Comparison of ENCODE assay signal across 8 cellular contexts in genomic region chr1:59971464-59971911, GRCh38. TPM values are rescaled to one million over a fixed set of nuclear protein-coding genes. Genes with fewer than 3 reads are reported as not detected.
DNase-seq lines count a peak whose midpoint lies in the region; ATAC-seq, FAIRE-seq and TF ChIP-seq lines count a peak whose summit lies in the region.

No MANE protein-coding gene starts in this region.

- H3K9me3 ChIP-seq in CD4-positive, alpha-beta T cell (ENCODE audit: control insufficient read depth, low read length) = no peaks in the 10 kb centered on the region
- no peaks in the 10 kb centered on the region for H3K9me3 ChIP-seq in PC-9 (ENCODE audit: insufficient read depth, low read depth)
- H3K9me3 ChIP-seq in pancreas = no peaks in the 10 kb centered on the region

- H3K27ac ChIP-seq in CD4-positive, alpha-beta T cell (ENCODE audit: low read depth, low read length) = no peak overlapping the region
- no peak overlapping the region for H3K27ac ChIP-seq in PC-9
- no peak overlapping the region for H3K27ac ChIP-seq in pancreas

- no peaks in the 10 kb centered on the region for H3K36me3 ChIP-seq in PC-9 (ENCODE audit: low read depth)
- H3K36me3 ChIP-seq in pancreas = no peaks in the 10 kb centered on the region

- ATAC-seq in CD4-positive, alpha-beta T cell (ENCODE audit: poor library complexity) = no peak
- ATAC-seq in pancreas (peak; percentile 81 to 87 (median 85)), HG02884 (IDR thresholded peaks at IDR 0.05; ENCODE audit: unreplicated experiment) (no peak)

- intact Hi-C loops in CD4-positive, alpha-beta T cell (cut with DNase I, micrococcal nuclease) = loop anchor here (5.0 to 10.0 kb wide), 4 partner anchors 1071 to 1613 kb away; no protein-coding TSS in a partner anchor
- intact Hi-C loops in PC-9 (cut with micrococcal nuclease; ENCODE audit: unreplicated experiment) = loop anchor here (2.0 to 10.0 kb wide), 6 partner anchors 313 to 1881 kb away; no protein-coding TSS in a partner anchor
- intact Hi-C loops in activated naive CD4-positive, alpha-beta T cell treated with anti-CD3 and anti-CD28 coated beads for 36 hours (cut with micrococcal nuclease) = loop anchor here (1.0 to 10.0 kb wide), 5 partner anchors 173 to 1613 kb away; no protein-coding TSS in a partner anchor
- intact Hi-C loops in head of caudate nucleus (cut with DNase I) = loop anchor here (10.0 kb wide), 2 partner anchors 1073 to 1883 kb away; no protein-coding TSS in a partner anchor
- intact Hi-C loops in pancreas (cut with DNase I) = loop anchor here in 1 of 3 donors (10.0 kb wide), 1 partner anchor 1073 kb away; no protein-coding TSS in a partner anchor

- H3K4me3 ChIP-seq in PC-9 (no peak overlapping the region), pancreas (no peak overlapping the region)

- H3K9me3 Mint-ChIP-seq in CD4-positive, alpha-beta T cell = no peaks in the 10 kb centered on the region
- H3K9me3 Mint-ChIP-seq in activated naive CD4-positive, alpha-beta T cell treated with anti-CD3 and anti-CD28 coated beads for 36 hours = no peaks in the 10 kb centered on the region

- H3K4me1 ChIP-seq in PC-9 (replicated peaks; ENCODE audit: insufficient read depth) = no peaks in the 10 kb centered on the region
- peaks cover 0 to 15% (median 8%) of the 10 kb centered on the region in 3 donors for H3K4me1 ChIP-seq in pancreas

- CTCF ChIA-PET in CD4-positive, alpha-beta T cell (lab: Charles Lee) = interaction anchor here (0.6 to 1.3 kb wide), 3 partner anchors 10 to 1480 kb away, joined by 3 read pairs; no protein-coding TSS in a partner anchor
- CTCF ChIA-PET in PC-9 (lab: Charles Lee) = interaction anchor here (0.6 to 0.7 kb wide), 3 partner anchors 10 to 1882 kb away, joined by 3 to 4 read pairs (median 3); no protein-coding TSS in a partner anchor
- CTCF ChIA-PET in activated naive CD4-positive, alpha-beta T cell treated with anti-CD3 and anti-CD28 coated beads for 36 hours (lab: Charles Lee) = interaction anchor here (0.5 to 2.5 kb wide), 27 partner anchors 9 to 1697 kb away, joined by 3 to 16 read pairs (median 3); no protein-coding TSS in a partner anchor

- no peaks in the 10 kb centered on the region for H3K36me3 Mint-ChIP-seq in CD4-positive, alpha-beta T cell (ENCODE audit: low read depth)
- no peaks in the 10 kb centered on the region for H3K36me3 Mint-ChIP-seq in activated naive CD4-positive, alpha-beta T cell treated with anti-CD3 and anti-CD28 coated beads for 36 hours (ENCODE audit: low read depth)

- 9 to 10% methylated on average over 19 of the region's 19 CpGs for WGBS in pancreas, 2 donors

- peaks cover 14% of the 10 kb centered on the region for H3K27me3 ChIP-seq in CD4-positive, alpha-beta T cell (ENCODE audit: control insufficient read depth, insufficient read depth, low read length)
- H3K27me3 ChIP-seq in PC-9 (ENCODE audit: insufficient read depth, low read depth) (0 out of 2 replicates have a peak, but pooled peaks cover 4% of the 10 kb centered on the region), pancreas (no peaks in the 10 kb centered on the region)

- peak; percentile 95 for TF ChIP-seq RAD21 in Ishikawa (IDR thresholded peaks at IDR 0.05; ENCODE audit: low read depth)

- H3F3A ChIP-seq in PC-9 (ENCODE audit: insufficient read depth, low read depth) = no peaks in the 10 kb centered on the region

- H3K4me2 ChIP-seq in PC-9 = peak overlapping the region; percentile 66

- no peaks in the 10 kb centered on the region for H3K79me2 ChIP-seq in PC-9 (ENCODE audit: low read depth)

- DNase-seq in CD4-positive, alpha-beta T cell = peak in 9 of 10 experiments; percentile 4 to 52 (median 14)
- DNase-seq in GM20000 (ENCODE audit: low spot score) = peak; percentile 73
- DNase-seq in PC-9 = peak; percentile 50 to 74
- DNase-seq in activated naive CD4-positive, alpha-beta T cell treated with anti-CD3 and anti-CD28 coated beads for 36 hours = peak; percentile 60
- DNase-seq in head of caudate nucleus = peak; percentile 49 to 91 (median 81)
- DNase-seq in pancreas = peak; percentile 39 to 89 (median 74)

- peak overlapping the region; percentile 68; the same call in 1 of the 2 replicates for H2AFZ ChIP-seq in PC-9

- no peaks in the 10 kb centered on the region for H3K9me2 ChIP-seq in PC-9 (ENCODE audit: insufficient read depth)

- no peaks in the 10 kb centered on the region for H4K20me1 ChIP-seq in PC-9 (ENCODE audit: insufficient read depth)

- no peak overlapping the region for H3K4me3 Mint-ChIP-seq in CD4-positive, alpha-beta T cell
- H3K4me3 Mint-ChIP-seq in activated naive CD4-positive, alpha-beta T cell treated with anti-CD3 and anti-CD28 coated beads for 36 hours = no peak overlapping the region

- TF ChIP-seq CTCF in CD4-positive, alpha-beta T cell (IDR thresholded peaks at IDR 0.05) = peak; percentile 81
- peak; percentile 74 for TF ChIP-seq CTCF in GM20000 (IDR thresholded peaks at IDR 0.05; ENCODE audit: extremely low read depth, missing control alignments)
- TF ChIP-seq CTCF in PC-9 (conservative IDR thresholded peaks at IDR 0.05) = peak; percentile 94
- TF ChIP-seq CTCF in pancreas (IDR thresholded peaks at IDR 0.05) = peak; percentile 77 to 86 (median 82)

- H3K27me3 Mint-ChIP-seq in CD4-positive, alpha-beta T cell = peaks cover 30% of the 10 kb centered on the region
- peaks cover 22% of the 10 kb centered on the region for H3K27me3 Mint-ChIP-seq in activated naive CD4-positive, alpha-beta T cell treated with anti-CD3 and anti-CD28 coated beads for 36 hours (ENCODE audit: low read depth)

- H3K27ac Mint-ChIP-seq in CD4-positive, alpha-beta T cell = no peak overlapping the region
- H3K27ac Mint-ChIP-seq in activated naive CD4-positive, alpha-beta T cell treated with anti-CD3 and anti-CD28 coated beads for 36 hours = no peak overlapping the region

- peaks cover 7% of the 10 kb centered on the region for H3K4me1 Mint-ChIP-seq in CD4-positive, alpha-beta T cell (ENCODE audit: low read depth)
- H3K4me1 Mint-ChIP-seq in activated naive CD4-positive, alpha-beta T cell treated with anti-CD3 and anti-CD28 coated beads for 36 hours (ENCODE audit: low read depth) = peaks cover 3% of the 10 kb centered on the region

- no peak for FAIRE-seq in pancreas (lab: Jason Lieb, UNC)

- no peak for TF ChIP-seq EP300 in Ishikawa (IDR thresholded peaks at IDR 0.05; ENCODE audit: borderline replicate concordance)

- BruUV-seq in PC-9 (replicated peaks; lab: Mats Ljungman, UMichigan) = no TSS peak

- POLR2A ChIA-PET in CD4-positive, alpha-beta T cell (lab: Charles Lee) = no interaction called here
- POLR2A ChIA-PET in PC-9 (lab: Charles Lee; ENCODE audit: unreplicated experiment) = no interaction called here

TF ChIP-seq in Ishikawa, 13 proteins besides CTCF, POLR2A, EP300 and RAD21:
- no peak for TF ChIP-seq YY1 (IDR thresholded peaks at IDR 0.05; ENCODE audit: low read depth)
- TF ChIP-seq TEAD4 (IDR thresholded peaks at IDR 0.05) = no peak
- no peak for TF ChIP-seq EGR1 (IDR thresholded peaks at IDR 0.05)
- no peak for TF ChIP-seq TAF1 (IDR thresholded peaks at IDR 0.05; ENCODE audit: low read depth)
- no peak for TF ChIP-seq CEBPB (IDR thresholded peaks at IDR 0.05)

RNA-seq across cellular contexts. Expression of gene CYP2J2, which starts 44.9 kb away (rescaled TPM):
- total RNA-seq in CD4-positive, alpha-beta T cell = under 1 TPM; 0.28 to 0.33 TPM
- total RNA-seq in PC-9 (2021) (1.6 and 2.1 TPM in 2 replicates), pancreas (1 to 10 TPM in 4 of 6 donors, under 1 TPM in 2; 0.28 to 4.8 (median 1.1) TPM)
- total RNA-seq in activated naive CD4-positive, alpha-beta T cell treated with anti-CD3 and anti-CD28 coated beads for 36 hours = 1 to 10 TPM; 2.3 to 2.6 TPM
- polyA plus RNA-seq in pancreas = 1 to 10 TPM; 2.4 to 3.1 TPM

Comparison
In these comparisons a context has a peak if more than half of its experiments do, and no peak if none do; other contexts are left out.
1. ATAC-seq: peak in pancreas (4 of 4); none in CD4-positive, alpha-beta T cell (single experiment) and HG02884 (single experiment).
2. DNase-seq: peak in every context shown above with its lines; median percentile 81 in head of caudate nucleus; 74 in pancreas; 73 in GM20000; 62 in PC-9; 60 in activated naive CD4-positive, alpha-beta T cell treated with anti-CD3 and anti-CD28 coated beads for 36 hours; 14 in CD4-positive, alpha-beta T cell.
3. Peak in every context shown above with its lines, with median percentiles within 50 percentile points of each other: CTCF ChIP-seq.